Comparison of ENCODE assay signal across 9 cellular contexts in the genomic region with DNA sequence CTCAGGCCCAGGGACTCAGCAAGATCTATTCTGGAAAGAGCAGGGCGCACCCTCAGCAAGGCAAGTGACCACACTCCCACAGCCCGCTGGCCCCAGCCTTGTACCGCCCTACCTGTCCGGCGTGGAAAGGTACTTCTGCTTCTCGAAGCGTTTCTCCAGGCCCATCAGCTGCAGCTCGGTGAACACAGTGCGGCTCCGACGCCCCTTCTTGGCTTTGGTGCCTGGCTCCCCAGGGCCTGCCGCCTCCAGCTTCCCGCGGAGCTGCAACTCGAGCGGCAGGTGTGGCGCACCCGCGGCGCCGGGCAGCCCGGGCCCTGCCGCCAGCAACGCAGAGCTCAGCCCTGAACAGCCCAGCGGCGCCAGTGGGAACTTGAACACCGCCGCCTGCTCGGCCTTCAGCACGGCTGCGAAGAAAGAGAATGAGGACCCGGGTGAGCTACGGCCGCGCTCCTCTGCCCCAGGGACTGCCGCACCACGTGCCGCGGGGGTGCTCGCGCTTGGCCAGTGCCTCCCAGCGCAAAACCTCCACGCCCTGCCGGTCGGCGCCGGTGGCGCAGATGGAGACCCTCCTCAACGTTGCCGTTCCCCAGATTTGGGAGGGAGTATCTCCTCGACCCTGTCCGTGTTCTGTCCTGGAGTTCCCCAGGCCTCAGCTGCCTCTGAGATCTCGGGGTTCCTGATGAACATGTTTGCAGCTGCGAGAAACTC. TPM values are rescaled to one million over a fixed set of nuclear protein-coding genes. Genes with fewer than 3 reads are reported as not detected.
A peak's percentile ranks its signal among the peaks of the same experiment; 100 is the strongest.
DNase-seq lines count a peak whose midpoint lies in the region; ATAC-seq and TF ChIP-seq lines count a peak whose summit lies in the region.
"Had no signal": no experiment of that assay in that cellular context is flagged by ENCODE, and none has a peak within 500 bp of the region (broad histone marks: within the 10 kb centered on the region; RNA-seq: fewer than 3 reads in every experiment).

No MANE protein-coding gene starts in this region.

- TF ChIP-seq CTCF in mesothelial cell of epicardium (IDR thresholded peaks at IDR 0.05; ENCODE audit: unreplicated experiment), result no peak

- ATAC-seq in stimulated activated naive CD8-positive, alpha-beta T cell treated with anti-CD3 and anti-CD28 coated beads, Interleukin-15, Interleukin-2, amounts not matched to agents 100 U/mL and 50 U/mL, for 24 hours, result no peak

- H3K36me3 Mint-ChIP-seq in stimulated activated naive CD8-positive, alpha-beta T cell treated with anti-CD3 and anti-CD28 coated beads, Interleukin-15, Interleukin-2, amounts not matched to agents 100 ng/mL and 50 ng/mL, for 24 hours (ENCODE audit: low read depth), result no peaks in the 10 kb centered on the region
- H3K36me3 Mint-ChIP-seq in activated naive CD8-positive, alpha-beta T cell, result peaks cover 2% of the 10 kb centered on the region
- H3K36me3 Mint-ChIP-seq in mesothelial cell of epicardium, result peaks cover 3% of the 10 kb centered on the region

- DNase-seq in stimulated activated naive CD8-positive, alpha-beta T cell treated with anti-CD3 and anti-CD28 coated beads, Interleukin-15, Interleukin-2, amounts not matched to agents 100 U/mL and 50 U/mL, for 24 hours, result no peak
- DNase-seq in mesothelial cell of epicardium (ENCODE audit: low spot score in 2 of 2, unreplicated experiment in 2 of 2) (peak in 1 of 2 experiments; percentile 56), HUDEP-2 (lab: John Stamatoyannopoulos, UW; ENCODE audit: unreplicated experiment in 76 of 76) (no peak), cerebellar cortex (ENCODE audit: low spot score) (no peak), kidney tubule cell (ENCODE audit: low spot score) (no peak), NCI-H1694 (lab: John Stamatoyannopoulos, UW) (no peak)
- DNase-seq: right lobe of liver had no signal

- peaks cover 78% of the 10 kb centered on the region for H3K27me3 Mint-ChIP-seq in stimulated activated naive CD8-positive, alpha-beta T cell treated with anti-CD3 and anti-CD28 coated beads, Interleukin-15, Interleukin-2, amounts not matched to agents 100 ng/mL and 50 ng/mL, for 24 hours
- peaks cover 41% of the 10 kb centered on the region for H3K27me3 Mint-ChIP-seq in activated naive CD8-positive, alpha-beta T cell
- peaks cover 91% of the 10 kb centered on the region for H3K27me3 Mint-ChIP-seq in mesothelial cell of epicardium (ENCODE audit: low read depth)

- H3K9me3 Mint-ChIP-seq in stimulated activated naive CD8-positive, alpha-beta T cell treated with anti-CD3 and anti-CD28 coated beads, Interleukin-15, Interleukin-2, amounts not matched to agents 100 ng/mL and 50 ng/mL, for 24 hours, result no peaks in the 10 kb centered on the region
- no peaks in the 10 kb centered on the region for H3K9me3 Mint-ChIP-seq in activated naive CD8-positive, alpha-beta T cell (ENCODE audit: low read depth)
- peaks cover 3% of the 10 kb centered on the region for H3K9me3 Mint-ChIP-seq in mesothelial cell of epicardium

- peaks cover 51% of the 10 kb centered on the region for H3K4me1 Mint-ChIP-seq in stimulated activated naive CD8-positive, alpha-beta T cell treated with anti-CD3 and anti-CD28 coated beads, Interleukin-15, Interleukin-2, amounts not matched to agents 100 ng/mL and 50 ng/mL, for 24 hours (ENCODE audit: low read depth)
- peaks cover 37% of the 10 kb centered on the region for H3K4me1 Mint-ChIP-seq in activated naive CD8-positive, alpha-beta T cell (ENCODE audit: low read depth)
- peaks cover 40% of the 10 kb centered on the region for H3K4me1 Mint-ChIP-seq in mesothelial cell of epicardium

- no peak overlapping the region for H3K27ac Mint-ChIP-seq in stimulated activated naive CD8-positive, alpha-beta T cell treated with anti-CD3 and anti-CD28 coated beads, Interleukin-15, Interleukin-2, amounts not matched to agents 100 ng/mL and 50 ng/mL, for 24 hours
- H3K27ac Mint-ChIP-seq in activated naive CD8-positive, alpha-beta T cell, result no peak overlapping the region
- no peak overlapping the region for H3K27ac Mint-ChIP-seq in mesothelial cell of epicardium

- peak overlapping the region; percentile 49 for H3K4me3 Mint-ChIP-seq in stimulated activated naive CD8-positive, alpha-beta T cell treated with anti-CD3 and anti-CD28 coated beads, Interleukin-15, Interleukin-2, amounts not matched to agents 100 ng/mL and 50 ng/mL, for 24 hours
- peak overlapping the region; percentile 80 for H3K4me3 Mint-ChIP-seq in activated naive CD8-positive, alpha-beta T cell
- peak overlapping the region; percentile 46 for H3K4me3 Mint-ChIP-seq in mesothelial cell of epicardium

RNA-seq across cellular contexts. Expression of gene BARX1, which starts 2.2 kb away (rescaled TPM):
- 0.16 TPM in 1 of 3 replicates, not detected in the others for total RNA-seq in mesothelial cell of epicardium
- total RNA-seq: right lobe of liver had no signal
